22 cellular contexts compared by ENCODE assay signal in the genomic region with DNA sequence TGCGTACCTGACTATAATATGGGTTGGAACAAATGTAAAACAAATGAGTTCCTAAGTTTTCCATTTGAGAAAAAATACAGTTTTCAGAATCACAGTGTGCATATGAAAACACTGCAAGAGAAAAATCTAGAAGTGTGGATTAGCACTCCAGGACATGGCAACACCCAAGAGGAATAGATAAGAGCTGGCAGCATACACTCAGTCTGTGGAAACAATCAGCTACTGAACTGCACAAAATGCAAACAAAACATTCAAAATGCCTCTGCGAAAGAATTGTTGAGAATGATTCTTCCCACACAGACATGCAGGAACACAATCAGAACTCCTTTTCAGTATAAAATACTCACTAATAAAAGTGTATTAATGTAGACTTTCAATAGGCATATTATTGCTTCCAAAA. TPM values are rescaled to one million over a fixed set of nuclear protein-coding genes. Genes with fewer than 3 reads are reported as not detected.
A peak's percentile ranks its signal among the peaks of the same experiment; 100 is the strongest.
DNase-seq lines count a peak whose midpoint lies in the region; ATAC-seq, FAIRE-seq and TF ChIP-seq lines count a peak whose summit lies in the region.
"Had no signal": no experiment of that assay in that cellular context is flagged by ENCODE, and none has a peak within 500 bp of the region (broad histone marks: within the 10 kb centered on the region; RNA-seq: fewer than 3 reads in every experiment).

No MANE protein-coding gene starts in this region.

- no peaks in the 10 kb centered on the region for H3K9me3 ChIP-seq in pancreas

- H3K27ac ChIP-seq in layer of hippocampus (ENCODE audit: low read depth, low read length) (peak overlapping the region; percentile 76), pancreas (no peak overlapping the region)

- intact Hi-C loops in left ventricle myocardium superior (cut with micrococcal nuclease): no loop called here
- intact Hi-C loops in Right ventricle myocardium superior (cut with DNase I): no loop called here
- intact Hi-C loops in pancreas (cut with DNase I): no loop called here

- H3K27me3 ChIP-seq in layer of hippocampus (ENCODE audit: control insufficient read depth, insufficient read depth, low read length) (no peaks in the 10 kb centered on the region), pancreas (no peaks in the 10 kb centered on the region)

- 63 to 71% methylated on average over 2 of the region's 2 CpGs for WGBS in pancreas, 2 donors

- peak; percentile 33 for ATAC-seq in left ventricle myocardium superior
- ATAC-seq in Right ventricle myocardium superior (ENCODE audit: poor library complexity): no peak
- ATAC-seq in pancreas: peak; percentile 40 to 77 (median 58)
- no peak for ATAC-seq in GM21529 (IDR thresholded peaks at IDR 0.05; ENCODE audit: unreplicated experiment)
- ATAC-seq: GM12878 had no signal

- no peak for FAIRE-seq in pancreas (lab: Jason Lieb, UNC)
- FAIRE-seq: A204.1, GM12878, GM18507 had no signal

- TF ChIP-seq CTCF in pancreas (IDR thresholded peaks at IDR 0.05): no peak

- H3K4me3 ChIP-seq in pancreas: no peak overlapping the region
- H3K4me3 ChIP-seq: GM12878 had no signal

- peaks cover 0 to 11% (median 0%) of the 10 kb centered on the region in 3 donors for H3K36me3 ChIP-seq in pancreas

- DNase-seq in left ventricle myocardium superior (no peak), Right ventricle myocardium superior (no peak), pancreas (no peak), NOMO-1 (lab: John Stamatoyannopoulos, UW; ENCODE audit: unreplicated experiment in 2 of 2) (no peak)
- no peak for DNase-seq in stimulated activated CD4-positive, alpha-beta T cell treated with anti-CD3 and anti-CD28 coated beads, Interleukin-4, amount 100 ng/mL, for 24 hours
- DNase-seq in stimulated activated CD4-positive, alpha-beta T cell treated with anti-CD3 and anti-CD28 coated beads, Interleukin-4, amount 100 ng/mL, for 4 hours: no peak
- DNase-seq: CD4-positive, alpha-beta T cell; DMS53; EL; NCI-H1092 treated with DMSO at 0.1 percent for 48 hours; NCI-H146; NCI-H2029 treated with DMSO at 0.1 percent for 48 hours; NCI-H2171; NCI-H446; NCI-H774; OCI-M1; SHP77 treated with DMSO at 0.1 percent for 48 hours had no signal

- no peaks in the 10 kb centered on the region for H3K4me1 ChIP-seq in pancreas

RNA-seq across cellular contexts. Expression of a gene that starts 39.9 kb away (rescaled TPM):
- total RNA-seq in left ventricle myocardium superior (14.0 TPM), Right ventricle myocardium superior (19.3 TPM), pancreas (10 to 100 TPM in 4 of 6 donors, 1 to 10 TPM in 2; 8.2 to 15.3 (median 11.1) TPM)
- polyA plus RNA-seq in pancreas: 10 to 100 TPM in 1 of 2 donors, 1 to 10 TPM in 1; 4.8 to 11.2 TPM

Comparison
In these comparisons a context has a peak if more than half of its experiments do, and no peak if none do; other contexts are left out.
1. ATAC-seq: peak in left ventricle myocardium superior (single experiment) and pancreas (4 of 4); none in Right ventricle myocardium superior (single experiment) and GM21529 (single experiment).